ENCODE assay signal across 38 cellular contexts in genomic region chr11:124143034-124143433, GRCh38. TPM values are rescaled to one million over a fixed set of nuclear protein-coding genes. Genes with fewer than 3 reads are reported as not detected.
"Had no signal": no experiment of that assay in that cellular context is flagged by ENCODE, and none has a peak within 500 bp of the region (broad histone marks: within the 10 kb centered on the region; RNA-seq: fewer than 3 reads in every experiment).

No MANE protein-coding gene starts in this region.

- H3K27me3 ChIP-seq: MG63 had no signal

- H3K36me3 ChIP-seq: MG63 had no signal

- DNase-seq: Karpas-422, Kasumi-1, MG63, MM.1S, MV-4-11, NCI-H1048, NCI-H1092, NCI-H1105, NCI-H1105 treated with DMSO at 0.1 percent for 48 hours, NCI-H1417, NCI-H1417 treated with DMSO at 0.1 percent for 48 hours, NCI-H1436, NCI-H1436 treated with DMSO at 0.1 percent for 48 hours, NCI-H146, NCI-H1694, NCI-H1694 treated with DMSO at 0.1 percent for 48 hours, NCI-H187, NCI-H187 treated with DMSO at 0.1 percent for 48 hours, NCI-H1930, NCI-H2029, NCI-H2029 treated with DMSO at 0.1 percent for 48 hours, NCI-H2081, NCI-H2081 treated with DMSO at 0.1 percent for 48 hours, NCI-H2107, NCI-H2171, NCI-H2171 treated with DMSO at 0.1 percent for 48 hours, NCI-H2227 treated with DMSO at 0.1 percent for 48 hours, NCI-H226, NCI-H345, NCI-H446, NCI-H446 treated with DMSO at 0.1 percent for 48 hours, NCI-H510A, NCI-H510A treated with DMSO at 0.1 percent for 48 hours, NCI-H524 had no signal

- H3K4me3 ChIP-seq: MG63 had no signal

RNA-seq across cellular contexts. Expression of gene OR10D3, which starts 40.1 kb away (rescaled TPM):
- total RNA-seq: LHCN-M2, M059J, MCF 10A, NCI-H460 had no signal
